In genomic region chr11:113549061-113549460, GRCh38 we compare ENCODE assay signal across 20 cellular contexts.
"Had no signal": no experiment of that assay in that cellular context is flagged by ENCODE, and none has a peak within 500 bp of the region (broad histone marks: within the 10 kb centered on the region; RNA-seq: fewer than 3 reads in every experiment).

No MANE protein-coding gene starts in this region.

- DNase-seq: IMR-90, Kasumi-1, MM.1S, NCI-H1436, NCI-H187 treated with DMSO at 0.1 percent for 48 hours, NCI-H2029 treated with DMSO at 0.1 percent for 48 hours, NCI-H2171, NCI-H446, NCI-H510A, NCI-H524 treated with DMSO at 0.1 percent for 48 hours, NCI-H774, PC-3, SHP77 treated with DMSO at 0.1 percent for 48 hours, SJCRH30 had no signal

- H3K4me3 ChIP-seq: SJCRH30 had no signal

- H3K9me3 ChIP-seq: SJCRH30 had no signal

- H3K27ac ChIP-seq: KMS-11, RWPE1, SJCRH30 had no signal

- FAIRE-seq: HepG2 had no signal

- H3K36me3 ChIP-seq: SJCRH30 had no signal

- H3K9ac ChIP-seq: KMS-11 had no signal

- H3K4me2 ChIP-seq: KMS-11 had no signal

- ATAC-seq: HepG2, Panc1, PC-3, Right ventricle myocardium inferior, SK-N-SH treated with all-trans-retinoic acid at 6 μM for 48 hours had no signal

- H3K27me3 ChIP-seq: SJCRH30 had no signal
